ENCODE assay signal across 8 cellular contexts in the genomic region with DNA sequence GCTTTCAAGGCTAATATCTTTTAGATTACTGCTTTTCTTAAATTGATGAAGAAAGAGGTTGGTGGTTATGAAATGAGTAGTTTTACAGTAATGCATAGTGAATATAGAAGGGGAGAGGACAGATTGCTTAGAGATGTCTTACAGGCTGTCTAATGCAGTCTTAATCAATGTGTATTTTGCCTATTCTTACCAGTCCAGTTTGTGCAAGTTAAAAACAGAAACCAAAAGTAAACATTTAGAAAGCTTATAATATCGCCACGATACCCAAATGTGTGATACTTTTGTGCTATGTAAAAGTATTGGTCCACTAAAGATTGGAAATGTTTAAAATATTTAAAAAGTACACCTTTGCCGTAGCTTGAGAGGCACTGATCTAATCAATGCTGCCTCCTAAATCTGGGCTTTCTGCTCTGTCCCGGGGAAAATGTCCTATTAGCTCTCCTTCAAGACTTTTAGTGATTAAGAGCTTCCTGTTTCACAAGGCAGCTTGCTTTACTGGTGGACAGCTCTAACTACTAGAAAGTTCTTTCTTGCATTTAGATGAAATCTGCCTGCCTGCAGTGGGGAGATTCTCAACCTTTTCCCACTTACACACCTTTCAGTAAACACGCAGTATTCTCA.
DNase-seq lines count a peak whose midpoint lies in the region; ATAC-seq and TF ChIP-seq lines count a peak whose summit lies in the region.

No MANE protein-coding gene starts in this region.

- H2AFZ ChIP-seq in hepatocyte = no peak overlapping the region

- no peak for TF ChIP-seq POLR2A in suprapubic skin (IDR thresholded peaks at IDR 0.05)

- no peak overlapping the region for H3K27ac Mint-ChIP-seq in activated T-cell treated with anti-CD3 and anti-CD28 coated beads, Interleukin-2, amount 50 U/mL, for 24 hours
- H3K27ac Mint-ChIP-seq in activated CD4-positive, alpha-beta memory T cell treated with anti-CD3 and anti-CD28 coated beads, Interleukin-2, amount 10 ng/mL, durations not matched to agents 7 days and 5 days = peak overlapping the region; percentile 23

- TF ChIP-seq CTCF in hepatocyte (IDR thresholded peaks at IDR 0.05; ENCODE audit: poor library complexity) (no peak), suprapubic skin (IDR thresholded peaks at IDR 0.05) (no peak)

- H3K79me2 ChIP-seq in hepatocyte = no peaks in the 10 kb centered on the region

- H3K4me2 ChIP-seq in hepatocyte = peak overlapping the region; percentile 22

- CTCF ChIA-PET in activated CD4-positive, alpha-beta memory T cell treated with anti-CD3 and anti-CD28 coated beads, Interleukin-2, amount 10 ng/mL, durations not matched to agents 7 days and 5 days (lab: Charles Lee) = interaction anchor here (0.7 to 1.5 kb wide), 6 partner anchors 10 to 715 kb away, joined by 3 to 4 read pairs (median 3); partner anchors contain the start of genes DNAJC15 and EPSTI1

- H3K27me3 ChIP-seq in hepatocyte (no peaks in the 10 kb centered on the region), suprapubic skin (no peaks in the 10 kb centered on the region)

- no peak overlapping the region for H3K4me3 ChIP-seq in hepatocyte
- peak overlapping the region; percentile 32 for H3K4me3 ChIP-seq in suprapubic skin

- H3K4me1 Mint-ChIP-seq in activated T-cell treated with anti-CD3 and anti-CD28 coated beads, Interleukin-2, amount 50 U/mL, for 24 hours (ENCODE audit: low read depth) = peaks cover 19% of the 10 kb centered on the region
- peaks cover 9% of the 10 kb centered on the region for H3K4me1 Mint-ChIP-seq in activated CD4-positive, alpha-beta memory T cell treated with anti-CD3 and anti-CD28 coated beads, Interleukin-2, amount 10 ng/mL, durations not matched to agents 7 days and 5 days

- DNase-seq in activated T-cell treated with anti-CD3 and anti-CD28 coated beads, Interleukin-2, amount 50 U/mL, for 24 hours = no peak
- no peak for DNase-seq in activated T-cell treated with anti-CD3 and anti-CD28 coated beads for 4 hours
- DNase-seq in activated CD4-positive, alpha-beta memory T cell treated with anti-CD3 and anti-CD28 coated beads, Interleukin-2, amount 10 ng/mL, durations not matched to agents 7 days and 5 days = no peak
- DNase-seq in hepatocyte (ENCODE audit: low spot score) = no peak
- no peak for DNase-seq in suprapubic skin (ENCODE audit: low spot score in 2 of 2)
- DNase-seq in NCI-H510A treated with DMSO at 0.1 percent for 48 hours (lab: John Stamatoyannopoulos, UW) = no peak
- no peak for DNase-seq in stimulated activated CD4-positive, alpha-beta T cell treated with anti-CD3 and anti-CD28 coated beads, Interleukin-1b, Interleukin-23, amount 100 ng/mL, for 48 hours

- no peaks in the 10 kb centered on the region for H4K20me1 ChIP-seq in hepatocyte (ENCODE audit: insufficient read depth, poor library complexity, severe bottlenecking)

- H3K36me3 ChIP-seq in hepatocyte (replicated peaks; ENCODE audit: insufficient read depth, low read depth) (no peaks in the 10 kb centered on the region), suprapubic skin (peaks cover 3% of the 10 kb centered on the region)

- peaks cover 65% of the 10 kb centered on the region for H3K36me3 Mint-ChIP-seq in activated T-cell treated with anti-CD3 and anti-CD28 coated beads, Interleukin-2, amount 50 U/mL, for 24 hours (ENCODE audit: low read depth)
- peaks cover 21% of the 10 kb centered on the region for H3K36me3 Mint-ChIP-seq in activated CD4-positive, alpha-beta memory T cell treated with anti-CD3 and anti-CD28 coated beads, Interleukin-2, amount 10 ng/mL, durations not matched to agents 7 days and 5 days (ENCODE audit: low read depth)

- no peak for TF ChIP-seq EP300 in suprapubic skin (IDR thresholded peaks at IDR 0.05)

- H3K9me3 ChIP-seq in hepatocyte (ENCODE audit: low read depth) = no peaks in the 10 kb centered on the region
- no peaks in the 10 kb centered on the region for H3K9me3 ChIP-seq in suprapubic skin

- H3K4me1 ChIP-seq in hepatocyte (ENCODE audit: insufficient read depth) (peaks cover 4% of the 10 kb centered on the region), suprapubic skin (no peaks in the 10 kb centered on the region)

- H3K4me3 Mint-ChIP-seq in activated T-cell treated with anti-CD3 and anti-CD28 coated beads, Interleukin-2, amount 50 U/mL, for 24 hours = peak overlapping the region; percentile 35
- H3K4me3 Mint-ChIP-seq in activated CD4-positive, alpha-beta memory T cell treated with anti-CD3 and anti-CD28 coated beads, Interleukin-2, amount 10 ng/mL, durations not matched to agents 7 days and 5 days = peak overlapping the region; percentile 71

- no peak for ATAC-seq in HG02973 (IDR thresholded peaks at IDR 0.05; ENCODE audit: unreplicated experiment)

- POLR2A ChIA-PET in activated CD4-positive, alpha-beta memory T cell treated with anti-CD3 and anti-CD28 coated beads, Interleukin-2, amount 10 ng/mL, durations not matched to agents 7 days and 5 days (lab: Charles Lee) = interaction anchor here (0.9 to 1.3 kb wide), 2 partner anchors 12 to 65 kb away, joined by 3 read pairs; partner anchors contain the start of gene DNAJC15

- no peaks in the 10 kb centered on the region for H3K27me3 Mint-ChIP-seq in activated T-cell treated with anti-CD3 and anti-CD28 coated beads, Interleukin-2, amount 50 U/mL, for 24 hours
- no peaks in the 10 kb centered on the region for H3K27me3 Mint-ChIP-seq in activated CD4-positive, alpha-beta memory T cell treated with anti-CD3 and anti-CD28 coated beads, Interleukin-2, amount 10 ng/mL, durations not matched to agents 7 days and 5 days

- H3K27ac ChIP-seq in hepatocyte (no peak overlapping the region), suprapubic skin (no peak overlapping the region)

- H3K9me2 ChIP-seq in hepatocyte (replicated peaks; ENCODE audit: insufficient read depth) = no peaks in the 10 kb centered on the region

- 72% methylated on average over 5 of the region's 5 CpGs for whole genome bisulfite sequencing in hepatocyte (ENCODE audit: low lambda C conversion rate, missing lambda C conversion rate)
- 67% methylated on average over 5 of the region's 5 CpGs for WGBS in suprapubic skin

- peaks cover 4% of the 10 kb centered on the region for H3K9me3 Mint-ChIP-seq in activated T-cell treated with anti-CD3 and anti-CD28 coated beads, Interleukin-2, amount 50 U/mL, for 24 hours
- H3K9me3 Mint-ChIP-seq in activated CD4-positive, alpha-beta memory T cell treated with anti-CD3 and anti-CD28 coated beads, Interleukin-2, amount 10 ng/mL, durations not matched to agents 7 days and 5 days = no peaks in the 10 kb centered on the region
